Comparison of ENCODE assay signal across 22 cellular contexts in genomic region chr5:123906698-123907295, GRCh38.
"Had no signal": no experiment of that assay in that cellular context is flagged by ENCODE, and none has a peak within 500 bp of the region (broad histone marks: within the 10 kb centered on the region; RNA-seq: fewer than 3 reads in every experiment).

No MANE protein-coding gene starts in this region.

- H3K4me3 ChIP-seq: esophagus squamous epithelium, left ventricle myocardium inferior, mucosa of descending colon, prostate gland, smooth muscle cell, upper lobe of right lung had no signal

- H3K36me3 Mint-ChIP-seq: brain; immature natural killer cell; naive thymus-derived CD4-positive, alpha-beta T cell; stimulated activated naive B cell treated with anti-CD40 and anti-IgM and Interleukin-4, amounts not matched to agents 10 μg/mL and 1 μg/mL and 100 μg/mL, for 72 hours had no signal

- H3K27me3 Mint-ChIP-seq: activated CD4-positive, alpha-beta memory T cell treated with anti-CD3 and anti-CD28 coated beads, Interleukin-2, amount 10 ng/mL, durations not matched to agents 7 days and 5 days; brain; effector memory CD8-positive, alpha-beta T cell; naive thymus-derived CD4-positive, alpha-beta T cell; stimulated activated naive B cell treated with anti-CD40 and anti-IgM and Interleukin-4, amounts not matched to agents 10 μg/mL and 1 μg/mL and 100 μg/mL, for 72 hours had no signal

- H3K4me3 Mint-ChIP-seq: activated CD4-positive, alpha-beta memory T cell treated with anti-CD3 and anti-CD28 coated beads, Interleukin-2, amount 10 ng/mL, durations not matched to agents 7 days and 5 days; activated naive CD4-positive, alpha-beta T cell treated with anti-CD3 and anti-CD28 coated beads for 36 hours; activated T-cell treated with anti-CD3 and anti-CD28 coated beads, Interleukin-2, amount 50 U/mL, for 4 hours; brain; effector memory CD8-positive, alpha-beta T cell; immature natural killer cell; naive thymus-derived CD4-positive, alpha-beta T cell; stimulated activated naive B cell treated with anti-CD40 and anti-IgM and Interleukin-4, amounts not matched to agents 10 μg/mL and 1 μg/mL and 100 μg/mL, for 72 hours had no signal

- H3K27ac Mint-ChIP-seq: activated CD4-positive, alpha-beta memory T cell treated with anti-CD3 and anti-CD28 coated beads, Interleukin-2, amount 10 ng/mL, durations not matched to agents 7 days and 5 days; activated naive CD4-positive, alpha-beta T cell treated with anti-CD3 and anti-CD28 coated beads for 36 hours; brain; effector memory CD8-positive, alpha-beta T cell; immature natural killer cell; naive thymus-derived CD4-positive, alpha-beta T cell; stimulated activated naive B cell treated with anti-CD40 and anti-IgM and Interleukin-4, amounts not matched to agents 10 μg/mL and 1 μg/mL and 100 μg/mL, for 72 hours had no signal

- H3K36me3 ChIP-seq: esophagus squamous epithelium, left ventricle myocardium inferior, prostate gland, upper lobe of right lung had no signal

- H3K27ac ChIP-seq: esophagus squamous epithelium, left ventricle myocardium inferior, prostate gland, upper lobe of right lung had no signal

- DNase-seq: activated CD4-positive, alpha-beta memory T cell treated with anti-CD3 and anti-CD28 coated beads, Interleukin-2, amount 10 ng/mL, durations not matched to agents 7 days and 5 days; activated CD4-positive, alpha-beta T cell treated with anti-CD3 and anti-CD28 coated beads for 48 hours; activated CD4-positive, CD25-positive, alpha-beta regulatory T cell; activated CD8-positive, alpha-beta memory T cell treated with anti-CD3 and anti-CD28 coated beads, Interleukin-2, amount 50 U/mL, for 4 hours; activated naive CD4-positive, alpha-beta T cell treated with anti-CD3 and anti-CD28 coated beads for 36 hours; activated T-cell treated with anti-CD3 and anti-CD28 coated beads, Interleukin-2, amount 50 U/mL, for 4 hours; anterior cingulate cortex; caudate nucleus; effector memory CD8-positive, alpha-beta T cell; esophagus squamous epithelium; immature natural killer cell; kidney glomerular epithelial cell; left ventricle myocardium inferior; mucosa of descending colon; naive thymus-derived CD4-positive, alpha-beta T cell; stimulated activated CD4-positive, alpha-beta T cell treated with anti-CD3 and anti-CD28 coated beads, Interleukin-4, amount 100 ng/mL, for 4 hours; stimulated activated naive B cell treated with anti-CD40 and anti-IgM and Interleukin-4, amounts not matched to agents 10 μg/mL and 1 μg/mL and 100 μg/mL, for 72 hours; upper lobe of right lung had no signal

- H3K9me3 Mint-ChIP-seq: activated CD4-positive, alpha-beta memory T cell treated with anti-CD3 and anti-CD28 coated beads, Interleukin-2, amount 10 ng/mL, durations not matched to agents 7 days and 5 days; activated naive CD4-positive, alpha-beta T cell treated with anti-CD3 and anti-CD28 coated beads for 36 hours; brain; stimulated activated naive B cell treated with anti-CD40 and anti-IgM and Interleukin-4, amounts not matched to agents 10 μg/mL and 1 μg/mL and 100 μg/mL, for 72 hours had no signal

- ATAC-seq: activated T-cell treated with anti-CD3 and anti-CD28 coated beads, Interleukin-2, amount 50 U/mL, for 4 hours; effector memory CD8-positive, alpha-beta T cell; mucosa of descending colon; naive thymus-derived CD4-positive, alpha-beta T cell; sciatic nerve; upper lobe of right lung had no signal

- H3K4me2 ChIP-seq: smooth muscle cell had no signal

- H3K4me1 ChIP-seq: esophagus squamous epithelium, left ventricle myocardium inferior, prostate gland, upper lobe of right lung had no signal

- H3K9me3 ChIP-seq: esophagus squamous epithelium, left ventricle myocardium inferior, mucosa of descending colon, prostate gland, upper lobe of right lung had no signal

- H3K27me3 ChIP-seq: esophagus squamous epithelium, upper lobe of right lung had no signal

- H3K4me1 Mint-ChIP-seq: activated CD4-positive, alpha-beta memory T cell treated with anti-CD3 and anti-CD28 coated beads, Interleukin-2, amount 10 ng/mL, durations not matched to agents 7 days and 5 days; immature natural killer cell; naive thymus-derived CD4-positive, alpha-beta T cell had no signal
